8 cellular contexts compared by ENCODE assay signal in genomic region chr17:14303343-14304221, GRCh38. TPM values are rescaled to one million over a fixed set of nuclear protein-coding genes. Genes with fewer than 3 reads are reported as not detected.
DNase-seq lines count a peak whose midpoint lies in the region; ATAC-seq, FAIRE-seq and TF ChIP-seq lines count a peak whose summit lies in the region.

No MANE protein-coding gene starts in this region.

- ATAC-seq in activated T-cell treated with anti-CD3 and anti-CD28 coated beads, Interleukin-2, amount 50 U/mL, for 72 hours (replicated peaks in 1 of 2) = no peak
- no peak for ATAC-seq in GM21786 (IDR thresholded peaks at IDR 0.05; ENCODE audit: unreplicated experiment)

- peaks cover 10% of the 10 kb centered on the region for H3K27me3 Mint-ChIP-seq in activated T-cell treated with anti-CD3 and anti-CD28 coated beads, Interleukin-2, amount 50 U/mL, for 72 hours (ENCODE audit: low read depth)

- H3K9me3 Mint-ChIP-seq in activated T-cell treated with anti-CD3 and anti-CD28 coated beads, Interleukin-2, amount 50 U/mL, for 72 hours = no peaks in the 10 kb centered on the region

- H3K27ac ChIP-seq in iPS DF 6.9 (ENCODE audit: low read length) = no peak overlapping the region

- peak overlapping the region; percentile 53; the same call in 1 of the 2 replicates for H3K4me3 ChIP-seq in iPS DF 6.9 (ENCODE audit: low read length)

- WGBS in iPS DF 6.9 (ENCODE audit: insufficient coverage, insufficient read length) = no CpG with 5 or more reads among the region's 56 CpGs

- peak overlapping the region; percentile 96 to 98 for H3K4me3 Mint-ChIP-seq in activated T-cell treated with anti-CD3 and anti-CD28 coated beads, Interleukin-2, amount 50 U/mL, for 72 hours

- peaks cover 68% of the 10 kb centered on the region for H3K4me1 Mint-ChIP-seq in activated T-cell treated with anti-CD3 and anti-CD28 coated beads, Interleukin-2, amount 50 U/mL, for 72 hours (ENCODE audit: low read depth)

- H3K4me1 ChIP-seq in iPS DF 6.9 (ENCODE audit: control insufficient read depth, insufficient read depth, low read length) = peaks cover 5% of the 10 kb centered on the region; the same call in 1 of the 2 replicates

- H3K36me3 Mint-ChIP-seq in activated T-cell treated with anti-CD3 and anti-CD28 coated beads, Interleukin-2, amount 50 U/mL, for 72 hours (ENCODE audit: insufficient read depth in 2 of 2) = peaks cover 4 to 7% of the 10 kb centered on the region in 2 donors

- H3K9me3 ChIP-seq in iPS DF 6.9 (ENCODE audit: control insufficient read depth, insufficient read depth, low read length) = no peaks in the 10 kb centered on the region

- peak; percentile 36 for DNase-seq in HuH-7.5 (ENCODE audit: low spot score)
- peak; percentile 37 to 46 for DNase-seq in activated T-cell treated with anti-CD3 and anti-CD28 coated beads, Interleukin-2, amount 50 U/mL, for 72 hours
- DNase-seq in iPS DF 6.9 (ENCODE audit: low read depth, low spot score) = no peak
- peak; percentile 24 to 37 for DNase-seq in stimulated activated CD4-positive, alpha-beta T cell treated with anti-CD3 and anti-CD28 coated beads, Interleukin-1b, Interleukin-23, amount 100 ng/mL, for 4 hours (ENCODE audit: low read depth in 2 of 2)
- DNase-seq in GF-D8 (lab: John Stamatoyannopoulos, UW) = no peak
- DNase-seq in HTR-8/SVneo (ENCODE audit: insufficient read length, low spot score) = no peak
- no peak for DNase-seq in D721Med (ENCODE audit: insufficient read length, low spot score)

- no peaks in the 10 kb centered on the region for H3K36me3 ChIP-seq in iPS DF 6.9 (ENCODE audit: control insufficient read depth, insufficient read depth, low read length)

- H3K27me3 ChIP-seq in iPS DF 6.9 (ENCODE audit: control insufficient read depth, insufficient read depth, low read length) = peaks cover 49% of the 10 kb centered on the region

- peak overlapping the region; percentile 28 for H3K27ac Mint-ChIP-seq in activated T-cell treated with anti-CD3 and anti-CD28 coated beads, Interleukin-2, amount 50 U/mL, for 72 hours

- FAIRE-seq in HTR-8/SVneo (lab: Jason Lieb, UNC) = no peak
- FAIRE-seq in D721Med (lab: Jason Lieb, UNC) = no peak

- no peak for TF ChIP-seq CTCF in D721Med (IDR thresholded peaks at IDR 0.05; ENCODE audit: insufficient read depth, missing control alignments)

RNA-seq across cellular contexts. Expression of gene HS3ST3B1, which starts 2.7 kb away (rescaled TPM):
- 10 to 100 TPM; 10.8 to 17.1 TPM for total RNA-seq in activated T-cell treated with anti-CD3 and anti-CD28 coated beads, Interleukin-2, amount 50 U/mL, for 72 hours

Comparison
In these comparisons a context has a peak if more than half of its experiments do, and no peak if none do; other contexts are left out.
1. DNase-seq: peak in HuH-7.5 (single experiment), activated T-cell treated with anti-CD3 and anti-CD28 coated beads, Interleukin-2, amount 50 U/mL, for 72 hours (2 of 2) and stimulated activated CD4-positive, alpha-beta T cell treated with anti-CD3 and anti-CD28 coated beads, Interleukin-1b, Interleukin-23, amount 100 ng/mL, for 4 hours (2 of 2); none in iPS DF 6.9 (single experiment), GF-D8 (single experiment), HTR-8/SVneo (single experiment) and D721Med (single experiment).